In the genomic region with DNA sequence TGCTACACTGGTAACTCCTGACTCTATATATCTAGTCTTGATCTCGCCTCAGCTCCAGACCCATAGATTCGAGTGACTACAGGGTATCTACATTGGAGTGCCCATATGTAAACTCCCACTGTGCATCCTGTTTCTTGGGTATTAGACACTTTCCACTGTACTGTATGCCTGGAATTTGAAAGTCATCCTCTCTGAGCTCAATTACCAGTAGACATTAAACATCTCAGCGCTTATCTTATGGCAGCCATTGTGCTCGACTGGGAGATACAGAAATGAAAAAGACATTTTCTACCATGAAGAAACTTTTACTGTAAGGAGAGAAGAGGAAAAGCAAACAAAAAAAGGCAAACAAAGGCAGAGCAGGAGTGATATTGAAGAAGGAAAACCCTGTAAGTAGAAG, we compare ENCODE assay signal across 28 cellular contexts.
DNase-seq lines count a peak whose midpoint lies in the region; ATAC-seq and TF ChIP-seq lines count a peak whose summit lies in the region.
"Had no signal": no experiment of that assay in that cellular context is flagged by ENCODE, and none has a peak within 500 bp of the region (broad histone marks: within the 10 kb centered on the region; RNA-seq: fewer than 3 reads in every experiment).

No MANE protein-coding gene starts in this region.

- no peak for ATAC-seq in heart right ventricle
- ATAC-seq in right cardiac atrium = no peak
- ATAC-seq in central memory CD8-positive, alpha-beta T cell (replicated peaks; ENCODE audit: extremely low read depth, poor library complexity, severe bottlenecking) = no peak
- ATAC-seq in gastrocnemius medialis = no peak
- ATAC-seq in HG03135 (IDR thresholded peaks at IDR 0.05; ENCODE audit: unreplicated experiment) = no peak
- ATAC-seq in sciatic nerve = no peak
- ATAC-seq: left lung; stimulated activated naive B cell treated with anti-CD40 and anti-IgM and Interleukin-4, amounts not matched to agents 10 μg/mL and 1 μg/mL and 100 μg/mL, for 72 hours had no signal

- H3K4me3 ChIP-seq in heart right ventricle (no peak overlapping the region), right cardiac atrium (ENCODE audit: low read length) (no peak overlapping the region), gastrocnemius medialis (no peak overlapping the region), uterus (no peak overlapping the region)
- H3K4me3 ChIP-seq: dorsolateral prefrontal cortex, left lung, ovary, PC-9 had no signal

- TF ChIP-seq CTCF in heart right ventricle (IDR thresholded peaks at IDR 0.05) (no peak), gastrocnemius medialis (IDR thresholded peaks at IDR 0.05 in 4 of 5, conservative IDR thresholded peaks at IDR 0.05 in 1 of 5) (no peak), uterus (IDR thresholded peaks at IDR 0.05) (no peak)

- no peaks in the 10 kb centered on the region for H3K9me3 Mint-ChIP-seq in central memory CD8-positive, alpha-beta T cell
- H3K9me3 Mint-ChIP-seq: activated naive CD4-positive, alpha-beta T cell treated with anti-CD3 and anti-CD28 coated beads, Interleukin-2, amount 50 U/mL, for 24 hours had no signal

- no peak overlapping the region for H3K4me3 Mint-ChIP-seq in central memory CD8-positive, alpha-beta T cell
- H3K4me3 Mint-ChIP-seq: activated B cell treated with CpG ODN at 0.5 μM for 24 hours; activated naive CD4-positive, alpha-beta T cell treated with anti-CD3 and anti-CD28 coated beads, Interleukin-2, amount 50 U/mL, for 24 hours; nephron progenitor cell; stimulated activated naive B cell treated with anti-CD40 and anti-IgM and Interleukin-4, amounts not matched to agents 10 μg/mL and 1 μg/mL and 100 μg/mL, for 72 hours had no signal

- H3K36me3 Mint-ChIP-seq in central memory CD8-positive, alpha-beta T cell (ENCODE audit: insufficient read depth) = peaks cover 2% of the 10 kb centered on the region
- H3K36me3 Mint-ChIP-seq: activated naive CD4-positive, alpha-beta T cell treated with anti-CD3 and anti-CD28 coated beads, Interleukin-2, amount 50 U/mL, for 24 hours; IgD-negative memory B cell; stimulated activated naive B cell treated with anti-CD40 and anti-IgM and Interleukin-4, amounts not matched to agents 10 μg/mL and 1 μg/mL and 100 μg/mL, for 72 hours had no signal

- H3K4me1 Mint-ChIP-seq in central memory CD8-positive, alpha-beta T cell = peaks cover 12% of the 10 kb centered on the region

- in situ Hi-C loops in gastrocnemius medialis (cut with MboI; ENCODE audit: low sequenced_read_pairs in 4 of 4) = no loop called here

- no peaks in the 10 kb centered on the region for H3K27me3 Mint-ChIP-seq in central memory CD8-positive, alpha-beta T cell
- H3K27me3 Mint-ChIP-seq: activated B cell treated with CpG ODN at 0.5 μM for 24 hours; activated naive CD4-positive, alpha-beta T cell treated with anti-CD3 and anti-CD28 coated beads, Interleukin-2, amount 50 U/mL, for 24 hours; stimulated activated naive B cell treated with anti-CD40 and anti-IgM and Interleukin-4, amounts not matched to agents 10 μg/mL and 1 μg/mL and 100 μg/mL, for 72 hours had no signal

- H3K27me3 ChIP-seq in heart right ventricle = no peaks in the 10 kb centered on the region
- H3K27me3 ChIP-seq in right cardiac atrium (ENCODE audit: control insufficient read depth, insufficient read depth) = no peaks in the 10 kb centered on the region
- H3K27me3 ChIP-seq in gastrocnemius medialis = no peaks in the 10 kb centered on the region
- no peaks in the 10 kb centered on the region for H3K27me3 ChIP-seq in uterus
- H3K27me3 ChIP-seq: BE2C, dorsolateral prefrontal cortex, left lung, ovary had no signal

- intact Hi-C loops in heart right ventricle (cut with DNase I) = loop anchor here in 2 of 10 donors (5.0 kb wide), 1 partner anchor 85 kb away; no protein-coding TSS in a partner anchor
- intact Hi-C loops in right cardiac atrium (cut with DNase I) = no loop called here
- intact Hi-C loops in gastrocnemius medialis (cut with DNase I; ENCODE audit: low total_unique reads) = no loop called here
- intact Hi-C loops in uterus (cut with DNase I; ENCODE audit: low total_unique reads) = no loop called here
- intact Hi-C loops in sciatic nerve (cut with DNase I) = no loop called here

- WGBS in heart right ventricle, 2 donors = 92 to 95% methylated on average over 4 of the region's 4 CpGs
- WGBS in right cardiac atrium = 89% methylated on average over 4 of the region's 4 CpGs

- H3K27ac Mint-ChIP-seq in central memory CD8-positive, alpha-beta T cell (ENCODE audit: low read depth) = peak overlapping the region; percentile 3
- H3K27ac Mint-ChIP-seq: activated B cell treated with CpG ODN at 0.5 μM for 24 hours; activated naive CD4-positive, alpha-beta T cell treated with anti-CD3 and anti-CD28 coated beads, Interleukin-2, amount 50 U/mL, for 24 hours; nephron progenitor cell had no signal

- H3K27ac ChIP-seq in heart right ventricle = peak overlapping the region; percentile 28 to 80 (median 71)
- H3K27ac ChIP-seq in right cardiac atrium (ENCODE audit: low read length) = no peak overlapping the region
- H3K27ac ChIP-seq in gastrocnemius medialis = peak overlapping the region; percentile 60 to 78 (median 67)
- H3K27ac ChIP-seq in uterus = peak overlapping the region; percentile 29 to 68
- H3K27ac ChIP-seq: left lung, ovary, PC-9 had no signal

- TF ChIP-seq POLR2A in gastrocnemius medialis (IDR thresholded peaks at IDR 0.05) = no peak
- no peak for TF ChIP-seq POLR2A in uterus (IDR thresholded peaks at IDR 0.05)

- DNase-seq in heart right ventricle (no peak), right cardiac atrium (no peak), gastrocnemius medialis (no peak), uterus (no peak), sciatic nerve (ENCODE audit: low spot score) (no peak)
- no peak for DNase-seq in central memory CD8-positive, alpha-beta T cell (ENCODE audit: low spot score in 2 of 2)
- no peak for DNase-seq in activated effector memory CD4-positive, alpha-beta T cell treated with Interleukin-2 at 50 U/mL for 16 hours
- DNase-seq: activated B cell treated with CpG ODN at 0.5 μM for 24 hours; anterior cingulate cortex; BE2C; cerebellar nuclear complex; DMS153; dorsolateral prefrontal cortex; HCEC 1CT; left lung; NCI-H1092 treated with DMSO at 0.1 percent for 48 hours; NCI-H1930; NCI-H524 treated with DMSO at 0.1 percent for 48 hours; nephron progenitor cell; NK-92 treated with Interleukin-12 subunit alpha and Interleukin-12 subunit beta, amount 100 ng/mL, for 24 hours; ovary; PC-9; Right ventricle myocardium superior; stimulated activated naive B cell treated with anti-CD40 and anti-IgM and Interleukin-4, amounts not matched to agents 10 μg/mL and 1 μg/mL and 100 μg/mL, for 72 hours; T1000 had no signal

- H3K9me3 ChIP-seq in heart right ventricle = peaks cover 0 to 9% (median 0%) of the 10 kb centered on the region in 11 donors
- H3K9me3 ChIP-seq in right cardiac atrium (ENCODE audit: control insufficient read depth, low read length) = no peaks in the 10 kb centered on the region
- no peaks in the 10 kb centered on the region for H3K9me3 ChIP-seq in gastrocnemius medialis
- H3K9me3 ChIP-seq in uterus = no peaks in the 10 kb centered on the region
- H3K9me3 ChIP-seq: BE2C, ovary had no signal

- H3K36me3 ChIP-seq in heart right ventricle (no peaks in the 10 kb centered on the region), gastrocnemius medialis (no peaks in the 10 kb centered on the region), uterus (no peaks in the 10 kb centered on the region)
- H3K36me3 ChIP-seq: BE2C, left lung, ovary had no signal

- H3K4me1 ChIP-seq in heart right ventricle (peaks cover 0 to 77% (median 20%) of the 10 kb centered on the region in 9 donors), right cardiac atrium (ENCODE audit: control insufficient read depth, insufficient read depth, low read length) (peaks cover under 1% of the 10 kb centered on the region), gastrocnemius medialis (peaks cover 18 to 31% of the 10 kb centered on the region in 2 donors), uterus (peaks cover 0 to 11% of the 10 kb centered on the region in 2 donors)
- H3K4me1 ChIP-seq: BE2C had no signal
